27 cellular contexts compared by ENCODE assay signal in genomic region chr14:93729993-93730392, GRCh38. TPM values are rescaled to one million over a fixed set of nuclear protein-coding genes. Genes with fewer than 3 reads are reported as not detected.
DNase-seq lines count a peak whose midpoint lies in the region; ATAC-seq, FAIRE-seq and TF ChIP-seq lines count a peak whose summit lies in the region.
"Had no signal": no experiment of that assay in that cellular context is flagged by ENCODE, and none has a peak within 500 bp of the region (broad histone marks: within the 10 kb centered on the region; RNA-seq: fewer than 3 reads in every experiment).

No MANE protein-coding gene starts in this region.

- H3K4me3 ChIP-seq in PC-3 (ENCODE audit: low read length): no peak overlapping the region
- H3K4me3 ChIP-seq in GM12878: no peak overlapping the region
- no peak overlapping the region for H3K4me3 ChIP-seq in SK-N-SH (ENCODE audit: low read depth in 2 of 2, low read length in 1 of 2)
- H3K4me3 ChIP-seq: cardiac muscle cell, gastrocnemius medialis, pancreas, thyroid gland had no signal

- no peaks in the 10 kb centered on the region for H3F3A ChIP-seq in PC-3 (ENCODE audit: low read length, unreplicated experiment)
- H3F3A ChIP-seq in SK-N-SH (replicated peaks; ENCODE audit: insufficient read depth): no peaks in the 10 kb centered on the region

- BruUV-seq in PC-3 (replicated peaks; lab: Mats Ljungman, UMichigan) (no TSS peak), GM12878 (replicated peaks; lab: Mats Ljungman, UMichigan) (no TSS peak)

- FAIRE-seq in GM12878 (lab: Jason Lieb, UNC): no peak
- FAIRE-seq: H54, HTR-8/SVneo, pancreas had no signal

- H3K36me3 ChIP-seq in PC-3 (ENCODE audit: low read depth, low read length) (no peaks in the 10 kb centered on the region), GM12878 (ENCODE audit: control insufficient read depth in 2 of 2, insufficient read depth in 2 of 2, low read length in 1 of 2) (no peaks in the 10 kb centered on the region), SK-N-SH (replicated peaks in 1 of 2; ENCODE audit: control insufficient read depth in 1 of 2, insufficient read depth in 2 of 2, low read length in 1 of 2) (no peaks in the 10 kb centered on the region)
- H3K36me3 ChIP-seq: cardiac muscle cell, gastrocnemius medialis, pancreas, thyroid gland had no signal

- CTCF ChIA-PET in PC-3 (lab: Charles Lee) (no interaction called here), GM12878 (lab: Yijun Ruan, JAX) (no interaction called here), SK-N-SH (lab: Yijun Ruan, JAX) (interaction anchor here (0.8 kb wide), 1 partner anchor 58 kb away, joined by 3 read pairs; the partner anchor contains the start of gene PRIMA1)

- H3K4me1 ChIP-seq in PC-3 (ENCODE audit: insufficient read depth, low read length): no peaks in the 10 kb centered on the region
- H3K4me1 ChIP-seq in GM12878 (ENCODE audit: control insufficient read depth, insufficient read depth, low read length): no peaks in the 10 kb centered on the region
- H3K4me1 ChIP-seq in SK-N-SH (ENCODE audit: control insufficient read depth in 1 of 2, insufficient read depth in 2 of 2, low read depth in 1 of 2, low read length in 1 of 2): peaks cover 0 to 28% of the 10 kb centered on the region in 2 experiments; a peak in 2 of 4 replicates
- H3K4me1 ChIP-seq: gastrocnemius medialis, pancreas had no signal

- H3K79me2 ChIP-seq in PC-3 (ENCODE audit: low read length) (no peaks in the 10 kb centered on the region), GM12878 (ENCODE audit: control insufficient read depth, insufficient read depth, low read length) (no peaks in the 10 kb centered on the region), SK-N-SH (ENCODE audit: insufficient read depth) (no peaks in the 10 kb centered on the region)

- RAD21 ChIA-PET in GM12878 (lab: Charles Lee; ENCODE audit: unreplicated experiment): no interaction called here

- ATAC-seq in PC-3: no peak
- peak; percentile 36 for ATAC-seq in GM12878
- ATAC-seq in GM21528 (IDR thresholded peaks at IDR 0.05; ENCODE audit: low FRiP score, unreplicated experiment): no peak
- ATAC-seq in HG03025 (IDR thresholded peaks at IDR 0.05; ENCODE audit: low FRiP score, unreplicated experiment): no peak
- ATAC-seq: activated CD8-positive, alpha-beta memory T cell treated with anti-CD3 and anti-CD28 coated beads, Interleukin-2, amount 10 ng/mL, durations not matched to agents 7 days and 5 days; gastrocnemius medialis; naive thymus-derived CD4-positive, alpha-beta T cell; pancreas; stimulated activated memory B cell treated with anti-CD40 and anti-IgM and Interleukin-4, amounts not matched to agents 10 μg/mL and 1 μg/mL and 100 μg/mL, for 72 hours had no signal

- TF ChIP-seq EP300 in GM12878 (IDR thresholded peaks at IDR 0.05; ENCODE audit: borderline replicate concordance in 1 of 2, control insufficient read depth in 1 of 2, low read depth in 2 of 2, low read length in 2 of 2) (no peak), SK-N-SH (IDR thresholded peaks at IDR 0.05; ENCODE audit: borderline replicate concordance in 1 of 2, low read depth in 1 of 2, low read length in 1 of 2) (no peak)

- H3K9me2 ChIP-seq in PC-3 (replicated peaks; ENCODE audit: low read length): no peaks in the 10 kb centered on the region
- H3K9me2 ChIP-seq in SK-N-SH: no peaks in the 10 kb centered on the region

- peaks cover 15% of the 10 kb centered on the region; the same call in 1 of the 2 replicates for H3K27me3 ChIP-seq in PC-3 (ENCODE audit: low read length)
- no peaks in the 10 kb centered on the region for H3K27me3 ChIP-seq in GM12878 (replicated peaks in 1 of 2; ENCODE audit: control insufficient read depth in 2 of 2, insufficient read depth in 2 of 2, low read length in 1 of 2)
- H3K27me3 ChIP-seq in SK-N-SH (ENCODE audit: insufficient read depth): no peaks in the 10 kb centered on the region
- H3K27me3 ChIP-seq: cardiac muscle cell, gastrocnemius medialis, pancreas, thyroid gland had no signal

- H3K27ac ChIP-seq in PC-3 (ENCODE audit: low read length) (no peak overlapping the region), GM12878 (ENCODE audit: control insufficient read depth, insufficient read depth) (no peak overlapping the region), SK-N-SH (ENCODE audit: low read depth in 2 of 2, low read length in 1 of 2) (no peak overlapping the region)
- H3K27ac ChIP-seq: cardiac muscle cell, gastrocnemius medialis, KMS-11, pancreas, thyroid gland had no signal

- H4K20me1 ChIP-seq in PC-3 (ENCODE audit: low read length) (no peaks in the 10 kb centered on the region), GM12878 (ENCODE audit: control insufficient read depth, insufficient read depth) (no peaks in the 10 kb centered on the region), SK-N-SH (ENCODE audit: insufficient read depth) (no peaks in the 10 kb centered on the region)

- WGBS in GM12878 (ENCODE audit: insufficient coverage, insufficient replicate concordance, low lambda C conversion rate, missing lambda C conversion rate): 28% methylated on average over 10 of the region's 10 CpGs
- 61% methylated on average over 10 of the region's 10 CpGs for WGBS in SK-N-SH (ENCODE audit: low lambda C conversion rate)

- H3K4me2 ChIP-seq in PC-3 (ENCODE audit: low read length) (no peak overlapping the region), GM12878 (ENCODE audit: control insufficient read depth, insufficient read depth) (no peak overlapping the region), SK-N-SH (no peak overlapping the region)
- H3K4me2 ChIP-seq: KMS-11 had no signal

- SMC1A ChIA-PET in GM12878 (lab: Charles Lee; ENCODE audit: uncharacterized antibody, unreplicated experiment): no interaction called here

- TF ChIP-seq POLR2A in GM12878 (IDR thresholded peaks at IDR 0.05; ENCODE audit: low read depth, low read length): no peak

- H3K9ac ChIP-seq in PC-3 (ENCODE audit: low read length): no peak overlapping the region
- no peak overlapping the region for H3K9ac ChIP-seq in GM12878 (ENCODE audit: control insufficient read depth, insufficient read depth, low read length)
- no peak overlapping the region for H3K9ac ChIP-seq in SK-N-SH
- H3K9ac ChIP-seq: KMS-11 had no signal

- DNase-seq in PC-3: peak; percentile 43
- DNase-seq in GM12878 (ENCODE audit: low read depth, low spot score): no peak
- DNase-seq in medulla oblongata (ENCODE audit: extremely low spot score): peak; percentile 88
- no peak for DNase-seq in effector CD8-positive, alpha-beta T cell (lab: John Stamatoyannopoulos, UW)
- DNase-seq in SK-N-SH: no peak
- DNase-seq: activated CD4-positive, alpha-beta T cell treated with anti-CD3 and anti-CD28 coated beads for 48 hours; activated CD8-positive, alpha-beta memory T cell treated with anti-CD3 and anti-CD28 coated beads, Interleukin-2, amount 10 ng/mL, durations not matched to agents 7 days and 5 days; AML-193; COR-L47; EL; erythroblast; gastrocnemius medialis; mesenchymal stem cell; naive thymus-derived CD4-positive, alpha-beta T cell; NCI-H1092 treated with DMSO at 0.1 percent for 48 hours; NCI-H510A; thyroid gland had no signal

- in situ Hi-C loops in GM12878 (cut with MboI): no loop called here

- H3K9me3 ChIP-seq in PC-3 (ENCODE audit: low read length) (no peaks in the 10 kb centered on the region), GM12878 (replicated peaks; ENCODE audit: control insufficient read depth, insufficient read depth, low read length) (no peaks in the 10 kb centered on the region), SK-N-SH (no peaks in the 10 kb centered on the region)
- H3K9me3 ChIP-seq: gastrocnemius medialis, pancreas, thyroid gland had no signal

- intact Hi-C loops in PC-3 (cut with micrococcal nuclease): no loop called here
- intact Hi-C loops in GM12878 (cut with micrococcal nuclease; ENCODE audit: unreplicated experiment): loop anchor here (5.0 kb wide), 1 partner anchor 162 kb away; no protein-coding TSS in a partner anchor

- TF ChIP-seq CTCF in PC-3 (conservative IDR thresholded peaks at IDR 0.05; ENCODE audit: low read depth, low read length) (no peak), GM12878 (IDR thresholded peaks at IDR 0.05 in 2 of 3, conservative IDR thresholded peaks at IDR 0.05 in 1 of 3; ENCODE audit: control insufficient read depth in 2 of 3, extremely low read depth in 1 of 3, insufficient read depth in 1 of 3, low read depth in 3 of 3, low read length in 3 of 3) (no peak), SK-N-SH (IDR thresholded peaks at IDR 0.05) (no peak)

- POLR2A ChIA-PET in PC-3 (lab: Charles Lee; ENCODE audit: unreplicated experiment): no interaction called here
- POLR2A ChIA-PET in GM12878 (lab: Charles Lee): no interaction called here
- POLR2A ChIA-PET in SK-N-SH (lab: Yijun Ruan, JAX): no interaction called here

- H2AFZ ChIP-seq in PC-3 (ENCODE audit: low read length) (no peak overlapping the region), GM12878 (ENCODE audit: control insufficient read depth, low read depth, low read length) (no peak overlapping the region), SK-N-SH (ENCODE audit: low read depth) (no peak overlapping the region)

- TF ChIP-seq RAD21 in GM12878 (IDR thresholded peaks at IDR 0.05; ENCODE audit: insufficient read depth, low read depth, low read length): no peak
- no peak for TF ChIP-seq RAD21 in SK-N-SH (IDR thresholded peaks at IDR 0.05; ENCODE audit: low read length)

TF ChIP-seq in GM12878, 131 proteins besides CTCF, POLR2A, EP300 and RAD21 (continues in another document):
- TF ChIP-seq NFXL1 (IDR thresholded peaks at IDR 0.05; ENCODE audit: borderline replicate concordance) (no peak), POLR2AphosphoS5 (IDR thresholded peaks at IDR 0.05; ENCODE audit: low read length) (no peak)

RNA-seq across cellular contexts. Expression of gene PRIMA1, which starts 58.3 kb away (rescaled TPM):
- total RNA-seq in PC-3 (2014; rRNA removed): 0.04 TPM in 1 of 2 replicates, not detected in the other
- total RNA-seq in GM12878 (2013; cell fraction: nucleolus; rRNA removed): not detected in 2 replicates
- not detected in 2 replicates for total RNA-seq in GM12878 (2014; rRNA removed)
- total RNA-seq in GM12878 (2014; rRNA removed; fragmentation: Illumina TruSeq; extraction: Trizol): not detected in 2 replicates
- total RNA-seq in GM12878 (2021): not detected in 2 replicates
- not detected for polyA plus RNA-seq in GM12878 (2011; ENCODE audit: low read depth)
- not detected in 2 replicates for polyA plus RNA-seq in GM12878 (2011; rRNA removed)
- polyA plus RNA-seq in GM12878 (2011; cell fraction: cytosol; rRNA removed): not detected in 2 replicates
- not detected in 2 replicates for polyA plus RNA-seq in GM12878 (2011; cell fraction: nucleus; rRNA removed)
- not detected in 2 replicates for polyA plus RNA-seq in GM12878 (2012)
- polyA plus RNA-seq in GM12878 (2014; fragmentation: Illumina TruSeq; extraction: Trizol): not detected in 2 replicates
- not detected for polyA plus RNA-seq in GM12878 (2014; fragmentation: Nextera tagmentation; extraction: Ambion mirVana)
- polyA plus RNA-seq in GM12878 (2014; rRNA removed): not detected in 2 replicates
- polyA plus RNA-seq in GM12878 (2016; fragmentation: Nextera tagmentation; extraction: Ambion mirVana): not detected
- polyA minus RNA-seq in GM12878 (2011; rRNA and poly(A)+ RNA removed): not detected in 2 replicates
- polyA minus RNA-seq in GM12878 (2011; cell fraction: cytosol; rRNA and poly(A)+ RNA removed): not detected in 2 replicates
- polyA minus RNA-seq in GM12878 (2011; cell fraction: nucleus; rRNA and poly(A)+ RNA removed): not detected in 2 replicates
- polyA plus RNA-seq in SK-N-SH (2012; rRNA removed): 0.18 and 0.24 TPM in 2 replicates
- 0.23 and 0.49 TPM in 2 replicates for polyA plus RNA-seq in SK-N-SH (2012; cell fraction: cytosol; rRNA removed)
- polyA plus RNA-seq in SK-N-SH (2012; cell fraction: nucleus; rRNA removed): 0.15 and 0.56 TPM in 2 replicates
- total RNA-seq: activated CD8-positive, alpha-beta memory T cell treated with anti-CD3 and anti-CD28 coated beads, Interleukin-2, amount 10 ng/mL, durations not matched to agents 7 days and 5 days; dermis microvascular lymphatic vessel endothelial cell; kidney epithelial cell; naive thymus-derived CD4-positive, alpha-beta T cell had no signal
- polyA plus RNA-seq: naive thymus-derived CD4-positive, alpha-beta T cell had no signal

Comparison
In these comparisons a context has a peak if more than half of its experiments do, and no peak if none do; other contexts are left out.
1. DNase-seq: peak in PC-3 (single experiment) and medulla oblongata (single experiment); none in GM12878 (single experiment), effector CD8-positive, alpha-beta T cell (single experiment) and SK-N-SH (single experiment).